In genomic region chr10:99551158-99551557, GRCh38 we compare ENCODE assay signal across 12 cellular contexts. TPM values are rescaled to one million over a fixed set of nuclear protein-coding genes. Genes with fewer than 3 reads are reported as not detected.
A peak's percentile ranks its signal among the peaks of the same experiment; 100 is the strongest.
DNase-seq lines count a peak whose midpoint lies in the region; TF ChIP-seq lines count a peak whose summit lies in the region.
"Had no signal": no experiment of that assay in that cellular context is flagged by ENCODE, and none has a peak within 500 bp of the region (broad histone marks: within the 10 kb centered on the region; RNA-seq: fewer than 3 reads in every experiment).

No MANE protein-coding gene starts in this region.

- no peaks in the 10 kb centered on the region for H3K36me3 Mint-ChIP-seq in activated CD4-positive, alpha-beta T cell treated with anti-CD3 and anti-CD28 coated beads, Interleukin-2, amount 10 ng/mL, durations not matched to agents 7 days and 5 days (ENCODE audit: low read depth)
- H3K36me3 Mint-ChIP-seq: stimulated activated memory B cell treated with anti-CD40 and anti-IgM and Interleukin-4, amounts not matched to agents 10 μg/mL and 1 μg/mL and 100 μg/mL, for 72 hours had no signal

- no TSS peak for BruUV-seq in mammary epithelial cell (replicated peaks; lab: Mats Ljungman, UMichigan)

- TF ChIP-seq EP300 in ovary (IDR thresholded peaks at IDR 0.05): no peak

- H3K4me3 Mint-ChIP-seq in activated CD4-positive, alpha-beta T cell treated with anti-CD3 and anti-CD28 coated beads, Interleukin-2, amount 10 ng/mL, durations not matched to agents 7 days and 5 days: no peak overlapping the region
- H3K4me3 Mint-ChIP-seq: stimulated activated memory B cell treated with anti-CD40 and anti-IgM and Interleukin-4, amounts not matched to agents 10 μg/mL and 1 μg/mL and 100 μg/mL, for 72 hours had no signal

- WGBS in mammary epithelial cell (ENCODE audit: low coverage, missing lambda C conversion rate): 45% methylated on average over 5 of the region's 5 CpGs
- WGBS in ovary, 3 donors: 18 to 28% (median 23%) methylated on average over 5 of the region's 5 CpGs

- H3K9me3 ChIP-seq in mammary epithelial cell (replicated peaks; ENCODE audit: insufficient read depth, low read length): no peaks in the 10 kb centered on the region
- no peaks in the 10 kb centered on the region for H3K9me3 ChIP-seq in skeletal muscle tissue (ENCODE audit: control insufficient read depth in 3 of 3, low read length in 3 of 3)
- H3K9me3 ChIP-seq in vagina: no peaks in the 10 kb centered on the region
- no peaks in the 10 kb centered on the region for H3K9me3 ChIP-seq in ovary
- H3K9me3 ChIP-seq: A549 had no signal

- no peak overlapping the region for H3K4me2 ChIP-seq in mammary epithelial cell (ENCODE audit: insufficient read depth, low read depth, low read length)
- H3K4me2 ChIP-seq: A549 had no signal

- H3K4me3 ChIP-seq in mammary epithelial cell (replicated peaks in 1 of 3; ENCODE audit: insufficient read depth in 1 of 3, low read depth in 2 of 3, low read length in 3 of 3) (no peak overlapping the region), skeletal muscle tissue (ENCODE audit: low read length in 3 of 3) (no peak overlapping the region), vagina (no peak overlapping the region), ovary (no peak overlapping the region)
- H3K4me3 ChIP-seq: A549 had no signal

- H3K4me1 ChIP-seq in mammary epithelial cell (ENCODE audit: insufficient read depth, low read length): peaks cover 11% of the 10 kb centered on the region
- H3K4me1 ChIP-seq in skeletal muscle tissue (ENCODE audit: control insufficient read depth in 3 of 3, insufficient read depth in 3 of 3, low read length in 3 of 3): peaks cover 0 to 8% (median 6%) of the 10 kb centered on the region in 3 donors
- no peaks in the 10 kb centered on the region for H3K4me1 ChIP-seq in vagina
- no peaks in the 10 kb centered on the region for H3K4me1 ChIP-seq in ovary (ENCODE audit: insufficient read depth)

- H3K27me3 Mint-ChIP-seq in activated CD4-positive, alpha-beta T cell treated with anti-CD3 and anti-CD28 coated beads, Interleukin-2, amount 10 ng/mL, durations not matched to agents 7 days and 5 days: peaks cover 59% of the 10 kb centered on the region

- no peaks in the 10 kb centered on the region for H4K20me1 ChIP-seq in mammary epithelial cell (ENCODE audit: insufficient read depth, low read length)

- TF ChIP-seq POLR2A in vagina (IDR thresholded peaks at IDR 0.05): no peak
- TF ChIP-seq POLR2A in ovary (IDR thresholded peaks at IDR 0.05): no peak

- H3K79me2 ChIP-seq in mammary epithelial cell (ENCODE audit: insufficient read depth, low read length): no peaks in the 10 kb centered on the region

- CTCF ChIA-PET in mammary epithelial cell (lab: Charles Lee; ENCODE audit: low non-redundant PET): no interaction called here
- CTCF ChIA-PET in activated CD4-positive, alpha-beta T cell treated with anti-CD3 and anti-CD28 coated beads, Interleukin-2, amount 10 ng/mL, durations not matched to agents 7 days and 5 days (lab: Charles Lee): no interaction called here

- H3K27ac ChIP-seq in mammary epithelial cell (ENCODE audit: insufficient read depth, low read depth, low read length) (no peak overlapping the region), skeletal muscle tissue (ENCODE audit: low read depth, low read length) (peak overlapping the region; percentile 36), vagina (no peak overlapping the region), ovary (no peak overlapping the region)
- H3K27ac ChIP-seq: A549 had no signal

- H3K27me3 ChIP-seq in mammary epithelial cell (ENCODE audit: insufficient read depth, low read length) (no peaks in the 10 kb centered on the region), skeletal muscle tissue (ENCODE audit: control insufficient read depth in 3 of 3, insufficient read depth in 3 of 3, low read length in 3 of 3) (peaks cover 18 to 38% (median 20%) of the 10 kb centered on the region in 3 donors), vagina (no peaks in the 10 kb centered on the region), ovary (no peaks in the 10 kb centered on the region)

- no peaks in the 10 kb centered on the region for H3K9me3 Mint-ChIP-seq in activated CD4-positive, alpha-beta T cell treated with anti-CD3 and anti-CD28 coated beads, Interleukin-2, amount 10 ng/mL, durations not matched to agents 7 days and 5 days
- H3K9me3 Mint-ChIP-seq: stimulated activated memory B cell treated with anti-CD40 and anti-IgM and Interleukin-4, amounts not matched to agents 10 μg/mL and 1 μg/mL and 100 μg/mL, for 72 hours had no signal

- dilution Hi-C loops in mammary epithelial cell (cut with HindIII; ENCODE audit: low sequenced_read_pairs): no loop called here

- H3K36me3 ChIP-seq in mammary epithelial cell (ENCODE audit: insufficient read depth, low read length): no peaks in the 10 kb centered on the region
- H3K36me3 ChIP-seq in skeletal muscle tissue (ENCODE audit: control insufficient read depth in 3 of 3, insufficient read depth in 3 of 3, low read length in 3 of 3): no peaks in the 10 kb centered on the region
- no peaks in the 10 kb centered on the region for H3K36me3 ChIP-seq in vagina
- H3K36me3 ChIP-seq in ovary: no peaks in the 10 kb centered on the region

- H3K9ac ChIP-seq in mammary epithelial cell (ENCODE audit: insufficient read depth, low read length) (no peak overlapping the region), skeletal muscle tissue (ENCODE audit: low read depth in 1 of 3, low read length in 3 of 3) (peak overlapping the region in 1 of 3 donors; percentile 45)

- in situ Hi-C loops in mammary epithelial cell (cut with MboI; ENCODE audit: low sequenced_read_pairs in 2 of 2): no loop called here

- peaks cover 6% of the 10 kb centered on the region for H3K4me1 Mint-ChIP-seq in activated CD4-positive, alpha-beta T cell treated with anti-CD3 and anti-CD28 coated beads, Interleukin-2, amount 10 ng/mL, durations not matched to agents 7 days and 5 days

- no peak for TF ChIP-seq CTCF in mammary epithelial cell (conservative IDR thresholded peaks at IDR 0.05 in 1 of 2, IDR thresholded peaks at IDR 0.05 in 1 of 2; ENCODE audit: extremely low read depth in 1 of 2, insufficient read depth in 1 of 2, low read depth in 1 of 2, low read length in 2 of 2)
- TF ChIP-seq CTCF in vagina (IDR thresholded peaks at IDR 0.05): no peak
- no peak for TF ChIP-seq CTCF in ovary (IDR thresholded peaks at IDR 0.05)

- no peak overlapping the region for H2AFZ ChIP-seq in mammary epithelial cell (ENCODE audit: low read depth, low read length)

- DNase-seq in NCI-H2081 (lab: John Stamatoyannopoulos, UW) (peak; percentile 51 to 74), NCI-H2081 treated with DMSO at 0.1 percent for 48 hours (lab: John Stamatoyannopoulos, UW) (no peak), NCI-H2196 (lab: John Stamatoyannopoulos, UW; ENCODE audit: unreplicated experiment) (peak; percentile 80), mammary epithelial cell (peak; percentile 70), vagina (ENCODE audit: extremely low spot score in 2 of 2) (no peak), ovary (no peak)
- no peak for DNase-seq in activated CD4-positive, alpha-beta T cell treated with anti-CD3 and anti-CD28 coated beads, Interleukin-2, amount 10 ng/mL, durations not matched to agents 7 days and 5 days

- POLR2A ChIA-PET in activated CD4-positive, alpha-beta T cell treated with anti-CD3 and anti-CD28 coated beads, Interleukin-2, amount 10 ng/mL, durations not matched to agents 7 days and 5 days (lab: Charles Lee): no interaction called here

- no peak overlapping the region for H3K27ac Mint-ChIP-seq in activated CD4-positive, alpha-beta T cell treated with anti-CD3 and anti-CD28 coated beads, Interleukin-2, amount 10 ng/mL, durations not matched to agents 7 days and 5 days
- H3K27ac Mint-ChIP-seq: stimulated activated memory B cell treated with anti-CD40 and anti-IgM and Interleukin-4, amounts not matched to agents 10 μg/mL and 1 μg/mL and 100 μg/mL, for 72 hours had no signal

- intact Hi-C loops in mammary epithelial cell (cut with micrococcal nuclease) (no loop called here), vagina (cut with DNase I) (no loop called here), ovary (cut with DNase I) (no loop called here)

RNA-seq across cellular contexts. Expression of gene NKX2-3, which starts 18.4 kb away (rescaled TPM):
- total RNA-seq in mammary epithelial cell: not detected
- polyA plus RNA-seq in mammary epithelial cell: not detected
- not detected for polyA minus RNA-seq in mammary epithelial cell
- total RNA-seq in skeletal muscle tissue: 1.0 TPM
- not detected for total RNA-seq in activated CD4-positive, alpha-beta T cell treated with anti-CD3 and anti-CD28 coated beads, Interleukin-2, amount 10 ng/mL, durations not matched to agents 7 days and 5 days
- not detected for total RNA-seq in vagina
- total RNA-seq in ovary: under 1 TPM in 1 of 7 donors, not detected in 6; 0.18 TPM
- under 1 TPM; 0.07 to 0.12 TPM for polyA plus RNA-seq in ovary
- total RNA-seq: epithelial cell of proximal tubule, osteocyte had no signal
- polyA plus RNA-seq: A549 had no signal

Comparison
In these comparisons a context has a peak if more than half of its experiments do, and no peak if none do; other contexts are left out.
1. DNase-seq: peak in NCI-H2081 (2 of 2), NCI-H2196 (single experiment) and mammary epithelial cell (single experiment); none in NCI-H2081 treated with DMSO at 0.1 percent for 48 hours (single experiment), activated CD4-positive, alpha-beta T cell treated with anti-CD3 and anti-CD28 coated beads, Interleukin-2, amount 10 ng/mL, durations not matched to agents 7 days and 5 days (single experiment), vagina (0 of 2) and ovary (0 of 5).